1 cellular context compared by ENCODE assay signal in genomic region chr12:75805905-75806304, GRCh38.
TF ChIP-seq lines count a peak whose summit lies in the region.

No MANE protein-coding gene starts in this region.

TF ChIP-seq in A549, 52 proteins besides CTCF, POLR2A, EP300 and RAD21 (continued from another document):
- no peak for TF ChIP-seq USF2 (IDR thresholded peaks at IDR 0.05)
TF ChIP-seq in A549: peak in this region for 0.
